Comparison of ENCODE assay signal across 9 cellular contexts in the genomic region with DNA sequence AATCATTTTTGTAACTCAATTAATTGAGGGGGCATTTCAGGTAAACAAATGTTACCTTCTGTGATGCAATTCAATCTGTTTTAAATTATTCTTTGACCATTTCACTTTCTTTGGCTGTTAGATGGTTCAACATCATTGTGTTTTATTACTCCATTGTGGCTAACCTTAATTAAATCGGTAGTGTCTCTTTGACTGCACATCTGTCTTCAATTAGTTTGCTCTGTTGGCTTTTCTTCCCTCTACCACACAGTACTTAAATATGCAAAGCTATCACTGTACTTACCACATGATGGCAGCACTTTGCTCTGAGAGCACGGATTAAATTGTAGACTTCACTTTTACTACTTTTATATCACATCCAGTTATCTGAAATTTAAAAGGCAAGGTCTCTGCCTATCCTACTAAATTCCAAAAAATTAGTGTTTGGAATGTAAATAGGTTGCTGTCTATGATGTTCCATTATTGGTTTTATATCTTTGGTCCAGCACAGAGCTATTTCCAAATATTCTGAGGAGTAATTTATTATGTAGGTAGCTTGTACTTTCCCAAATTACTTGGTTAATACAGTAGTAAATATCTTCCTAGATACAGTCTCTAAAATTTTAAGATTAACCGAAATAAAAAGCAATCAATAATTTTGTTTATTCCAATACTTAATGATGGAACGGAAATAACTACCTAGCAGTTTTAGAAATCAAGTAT.
DNase-seq lines count a peak whose midpoint lies in the region; ATAC-seq and TF ChIP-seq lines count a peak whose summit lies in the region.
"Had no signal": no experiment of that assay in that cellular context is flagged by ENCODE, and none has a peak within 500 bp of the region (broad histone marks: within the 10 kb centered on the region; RNA-seq: fewer than 3 reads in every experiment).

No MANE protein-coding gene starts in this region.

- no peaks in the 10 kb centered on the region for H3K36me3 Mint-ChIP-seq in chondrocyte (ENCODE audit: low read depth)
- H3K36me3 Mint-ChIP-seq: naive B cell had no signal

- H3K4me3 Mint-ChIP-seq in chondrocyte (ENCODE audit: unreplicated experiment), result no peak overlapping the region

- peaks cover 8% of the 10 kb centered on the region for H3K4me1 Mint-ChIP-seq in chondrocyte (ENCODE audit: low read depth)
- H3K4me1 Mint-ChIP-seq: naive B cell had no signal

- DNase-seq in DMS153 (lab: John Stamatoyannopoulos, UW), result peak; percentile 42
- DNase-seq in HT-29 (ENCODE audit: low spot score), result peak; percentile 52
- DNase-seq in NOMO-1 (lab: John Stamatoyannopoulos, UW; ENCODE audit: unreplicated experiment in 2 of 2), result peak; percentile 32 to 92
- DNase-seq in chondrocyte (ENCODE audit: low spot score), result no peak
- DNase-seq in middle frontal gyrus (ENCODE audit: extremely low spot score, low spot score), result peak; percentile 20
- no peak for DNase-seq in stimulated activated CD4-positive, alpha-beta T cell treated with anti-CD3 and anti-CD28 coated beads, Interleukin-4, amount 100 ng/mL, for 1 hour
- DNase-seq: naive B cell had no signal

- peak; percentile 90 for TF ChIP-seq CTCF in chondrocyte (IDR thresholded peaks at IDR 0.05)

- H3K27ac Mint-ChIP-seq in chondrocyte (ENCODE audit: unreplicated experiment), result no peak overlapping the region
- H3K27ac Mint-ChIP-seq: naive B cell had no signal

- no peaks in the 10 kb centered on the region for H3K9me3 Mint-ChIP-seq in chondrocyte (ENCODE audit: low read depth)
- H3K9me3 Mint-ChIP-seq: naive B cell had no signal

- ATAC-seq in GM19463 (IDR thresholded peaks at IDR 0.05; ENCODE audit: unreplicated experiment), result peak; percentile 81
- ATAC-seq in HG03135 (IDR thresholded peaks at IDR 0.05; ENCODE audit: unreplicated experiment), result no peak

- H3K27me3 Mint-ChIP-seq in chondrocyte (ENCODE audit: low read depth), result no peaks in the 10 kb centered on the region
- H3K27me3 Mint-ChIP-seq: naive B cell had no signal

Comparison
In these comparisons a context has a peak if more than half of its experiments do, and no peak if none do; other contexts are left out.
1. DNase-seq: peak in DMS153 (single experiment), HT-29 (single experiment), NOMO-1 (2 of 2) and middle frontal gyrus (single experiment); none in chondrocyte (single experiment) and stimulated activated CD4-positive, alpha-beta T cell treated with anti-CD3 and anti-CD28 coated beads, Interleukin-4, amount 100 ng/mL, for 1 hour (single experiment).